ENCODE assay signal across 1 cellular context in genomic region chr2:63053235-63053888, GRCh38.
A peak's percentile ranks its signal among the peaks of the same experiment; 100 is the strongest.
TF ChIP-seq lines count a peak whose summit lies in the region.

No MANE protein-coding gene starts in this region.

TF ChIP-seq in HepG2, 621 proteins besides CTCF, POLR2A, EP300 and RAD21:
- TF ChIP-seq USF2 (IDR thresholded peaks at IDR 0.05; ENCODE audit: low read depth, low read length) (no peak), USF2 (CRISPR knock-in tag; IDR thresholded peaks at IDR 0.05; ENCODE audit: borderline replicate concordance) (no peak), ZMYM4 (CRISPR knock-in tag; IDR thresholded peaks at IDR 0.05) (peak; percentile 34; the same call in 1 of the 2 replicates), ZBTB8A (CRISPR knock-in tag; IDR thresholded peaks at IDR 0.05; ENCODE audit: borderline replicate concordance, low read depth) (no peak)
